In the genomic region with DNA sequence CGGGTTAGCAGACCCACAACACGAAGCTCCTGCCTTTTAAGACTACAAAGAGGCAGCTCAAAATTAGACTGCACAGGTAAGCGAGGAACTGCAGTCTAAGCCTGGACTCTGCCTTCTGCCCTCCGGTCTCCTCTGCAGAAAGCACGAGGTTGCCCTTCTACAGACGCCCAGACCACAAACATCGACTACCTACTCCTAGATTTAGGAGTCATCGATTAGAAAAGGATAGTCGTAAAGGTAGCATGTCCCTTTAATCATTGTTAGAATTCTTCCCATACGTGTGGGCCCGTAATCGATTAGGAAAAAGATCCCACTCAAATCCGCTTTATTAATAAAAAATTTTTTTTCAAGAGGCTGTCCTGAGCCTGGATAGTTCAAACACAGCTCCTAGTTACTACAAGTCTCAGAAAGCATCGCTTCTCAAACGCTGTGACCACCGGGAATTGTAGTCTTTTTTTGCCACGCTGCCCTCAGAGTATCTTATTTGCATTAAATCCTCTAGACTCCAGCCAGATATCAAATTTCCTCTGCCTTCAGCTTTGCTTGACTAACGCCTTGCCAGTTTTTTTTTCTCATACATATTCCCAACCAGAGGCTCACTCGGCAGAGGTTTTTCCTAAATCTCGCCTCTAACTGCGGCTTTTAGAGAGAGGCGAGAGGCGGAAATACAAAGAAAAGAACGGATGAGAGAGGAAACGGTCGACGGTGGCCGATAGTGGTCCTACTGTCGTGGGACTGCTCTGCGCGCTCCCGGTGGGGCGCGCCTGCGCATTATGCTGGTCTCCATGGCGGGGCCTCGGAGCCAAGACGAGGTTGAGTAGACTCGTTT, we compare ENCODE assay signal across 8 cellular contexts. TPM values are rescaled to one million over a fixed set of nuclear protein-coding genes. Genes with fewer than 3 reads are reported as not detected.
DNase-seq lines count a peak whose midpoint lies in the region; ATAC-seq, FAIRE-seq and TF ChIP-seq lines count a peak whose summit lies in the region.

A gene with protein sequence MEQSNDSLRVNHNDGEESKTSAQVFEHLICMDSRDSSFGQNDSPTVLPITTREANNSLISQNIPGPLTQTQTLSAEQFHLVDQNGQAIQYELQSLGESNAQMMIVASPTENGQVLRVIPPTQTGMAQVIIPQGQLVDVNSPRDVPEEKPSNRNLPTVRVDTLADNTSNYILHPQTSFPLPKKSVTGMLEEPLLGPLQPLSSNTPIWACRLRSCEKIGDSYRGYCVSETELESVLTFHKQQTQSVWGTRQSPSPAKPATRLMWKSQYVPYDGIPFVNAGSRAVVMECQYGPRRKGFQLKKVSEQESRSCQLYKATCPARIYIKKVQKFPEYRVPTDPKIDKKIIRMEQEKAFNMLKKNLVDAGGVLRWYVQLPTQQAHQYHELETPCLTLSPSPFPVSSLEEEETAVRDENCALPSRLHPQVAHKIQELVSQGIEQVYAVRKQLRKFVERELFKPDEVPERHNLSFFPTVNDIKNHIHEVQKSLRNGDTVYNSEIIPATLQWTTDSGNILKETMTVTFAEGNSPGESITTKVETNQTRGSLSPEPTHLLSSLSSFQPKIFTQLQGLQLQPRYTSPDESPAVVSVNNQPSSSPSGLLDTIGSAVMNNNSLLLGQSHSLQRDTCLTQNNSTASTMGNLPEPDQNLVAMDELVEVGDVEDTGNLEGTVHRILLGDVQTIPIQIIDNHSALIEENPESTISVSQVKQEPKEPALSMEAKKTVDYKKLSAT (plus strand): TSS at position 763 of the 829 bp plus-strand sequence. CDS start 29,628 bp downstream, outside the sequence.
A gene (minus strand): TSS at position 161 of the 829 bp plus-strand sequence. CDS start 197 bp downstream, outside the sequence.

- no peaks in the 10 kb centered on the region for H3K27me3 ChIP-seq in H1 (replicated peaks in 1 of 4; ENCODE audit: control insufficient read depth in 3 of 4, extremely low read depth in 1 of 4, insufficient read depth in 3 of 4, low read length in 3 of 4)

- H3K79me2 ChIP-seq in H1 (ENCODE audit: control insufficient read depth in 1 of 2, insufficient read depth in 2 of 2, low read length in 2 of 2): peaks cover 20 to 48% of the 10 kb centered on the region in 2 experiments

- H3K4ac ChIP-seq in H1 (replicated peaks; ENCODE audit: insufficient read length, low read depth, low read length): peak within 1 kb of the TSS; percentile 99

- H2BK12ac ChIP-seq in H1 (ENCODE audit: low read depth, low read length): peak within 1 kb of the TSS; percentile 94; the same call in 1 of the 2 replicates

- peak within 1 kb of the TSS; percentile 99 for H3K4me3 Mint-ChIP-seq in memory B cell

- peak within 1 kb of the TSS; percentile 95; the same call in 1 of the 2 replicates for H2AK5ac ChIP-seq in H1 (ENCODE audit: low read depth, low read length)

- H3K36me3 Mint-ChIP-seq in memory B cell: peaks cover 2% of the 10 kb centered on the region

- peak within 1 kb of the TSS; percentile 99 for H2AFZ ChIP-seq in H1 (ENCODE audit: low read length)

- 2% methylated on average over 35 of the region's 39 CpGs; no CpG with 5 or more reads in 1 of the 2 experiments for WGBS in H1 (ENCODE audit: extremely low coverage in 1 of 2, insufficient coverage in 1 of 2, insufficient read length in 1 of 2, insufficient replicate concordance in 2 of 2, low coverage in 1 of 2, low lambda C conversion rate in 2 of 2, missing lambda C conversion rate in 1 of 2), 2 experiments

- peak within 1 kb of the TSS; percentile 94 for H3K27ac Mint-ChIP-seq in memory B cell

- FAIRE-seq in H1 (lab: Jason Lieb, UNC): peak; percentile 42

- peak within 1 kb of the TSS; percentile 75 for H4K91ac ChIP-seq in H1 (replicated peaks; ENCODE audit: insufficient read length, low read length)

- H3K79me1 ChIP-seq in H1 (ENCODE audit: low read depth, low read length): peaks cover 3% of the 10 kb centered on the region

- no peak within 1 kb of the TSS for H3K23ac ChIP-seq in H1 (ENCODE audit: insufficient read length)

- no peak within 1 kb of the TSS for H3K14ac ChIP-seq in H1 (ENCODE audit: insufficient read length)

- H2BK15ac ChIP-seq in H1 (ENCODE audit: low read length): peak within 1 kb of the TSS; percentile 89; the same call in 1 of the 2 replicates

- peak within 1 kb of the TSS; percentile 75 for H2BK120ac ChIP-seq in H1 (replicated peaks; ENCODE audit: low read depth, low read length)

- H3K23me2 ChIP-seq in H1 (ENCODE audit: low read depth, low read length): no peaks in the 10 kb centered on the region; the same call in 1 of the 2 replicates

- peak within 1 kb of the TSS; percentile 90 to 100 (median 94) for H3K9ac ChIP-seq in H1 (replicated peaks in 1 of 4; ENCODE audit: extremely low read depth in 1 of 4, low read depth in 3 of 4, low read length in 3 of 4)

- peak within 1 kb of the TSS; percentile 83; the same call in 1 of the 2 replicates for H2BK20ac ChIP-seq in H1 (ENCODE audit: low read length)

- peak within 1 kb of the TSS; percentile 88; the same call in 1 of the 2 replicates for H4K8ac ChIP-seq in H1 (ENCODE audit: extremely low read depth, insufficient read depth, low read length)

- peak within 1 kb of the TSS; percentile 74 for H3K27ac ChIP-seq in H1 (ENCODE audit: low read depth, low read length)

- H3K56ac ChIP-seq in H1 (replicated peaks; ENCODE audit: insufficient read length, low read depth, low read length): peak within 1 kb of the TSS; percentile 81

- no peak for TF ChIP-seq CTCF in H1 (IDR thresholded peaks at IDR 0.05; ENCODE audit: control extremely low read depth in 1 of 3, insufficient read depth in 1 of 3, low read depth in 1 of 3, low read length in 3 of 3)

- peaks cover 0 to 10% (median 1%) of the 10 kb centered on the region in 4 experiments; a peak in 2 of 8 replicates for H3K36me3 ChIP-seq in H1 (ENCODE audit: control insufficient read depth in 2 of 4, insufficient read depth in 4 of 4, low read length in 3 of 4)

- H4K20me1 ChIP-seq in H1 (replicated peaks in 1 of 2; ENCODE audit: control insufficient read depth in 1 of 2, insufficient read depth in 2 of 2, low read length in 2 of 2): peaks cover 2% of the 10 kb centered on the region in 2 experiments

- peak within 1 kb of the TSS; percentile 79 for H4K5ac ChIP-seq in H1 (ENCODE audit: insufficient read length, low read depth, low read length)

- peak within 1 kb of the TSS; percentile 58 to 79 for H3K4me2 ChIP-seq in H1 (ENCODE audit: insufficient read depth in 1 of 2, low read depth in 2 of 2, low read length in 2 of 2)

- TF ChIP-seq POLR2A in H1 (IDR thresholded peaks at IDR 0.05; ENCODE audit: control extremely low read depth in 1 of 2, low read depth in 2 of 2, low read length in 2 of 2): peak; percentile 80 to 85

- no peaks in the 10 kb centered on the region for H3K9me3 ChIP-seq in H1 (ENCODE audit: insufficient read depth in 2 of 2, low read depth in 1 of 2, low read length in 1 of 2)

- H3K27me3 Mint-ChIP-seq in memory B cell: no peaks in the 10 kb centered on the region

- H3K18ac ChIP-seq in H1 (ENCODE audit: extremely low read depth, low read length): peak within 1 kb of the TSS; percentile 99

- POLR2A ChIA-PET in H1 (lab: Charles Lee; ENCODE audit: partially characterized antibody): interaction anchor here (0.7 to 2.6 kb wide), 21 partner anchors 11 to 416 kb away, joined by 3 to 10 read pairs (median 4); a partner anchor contains a TSS

- peaks cover 8% of the 10 kb centered on the region for H3K4me1 Mint-ChIP-seq in memory B cell

- H3K9me3 Mint-ChIP-seq in memory B cell: no peaks in the 10 kb centered on the region

- no peak for TF ChIP-seq EP300 in H1 (IDR thresholded peaks at IDR 0.05; ENCODE audit: borderline replicate concordance in 1 of 2, low read depth in 2 of 2, low read length in 2 of 2)

- no peak for TF ChIP-seq RAD21 in H1 (IDR thresholded peaks at IDR 0.05 in 1 of 2, conservative IDR thresholded peaks at IDR 0.05 in 1 of 2; ENCODE audit: low read depth in 2 of 2, low read length in 2 of 2)

- H3K4me1 ChIP-seq in H1 (replicated peaks in 1 of 4; ENCODE audit: control insufficient read depth in 3 of 4, insufficient read depth in 4 of 4, low read length in 3 of 4): no peaks in the 10 kb centered on the region; a peak in 1 of 7 replicates

- H2BK5ac ChIP-seq in H1 (ENCODE audit: low read depth, low read length): peak within 1 kb of the TSS; percentile 98

- CTCF ChIA-PET in H1 (lab: Charles Lee; ENCODE audit: partially characterized antibody): interaction anchor here (0.6 kb wide), 2 partner anchors 176 to 328 kb away, joined by 3 read pairs; no protein-coding TSS in a partner anchor

- DNase-seq in COR-L47 (lab: John Stamatoyannopoulos, UW) (peak; percentile 94), HT1080 (ENCODE audit: low read depth) (peak; percentile 93), NOMO-1 (lab: John Stamatoyannopoulos, UW; ENCODE audit: unreplicated experiment in 2 of 2) (peak; percentile 85 to 95), H1 (ENCODE audit: low read depth in 1 of 2, low spot score in 2 of 2) (peak; percentile 56 to 88), memory B cell (ENCODE audit: low spot score in 2 of 2) (peak; percentile 81)
- DNase-seq in activated CD8-positive, alpha-beta memory T cell treated with anti-CD3 and anti-CD28 coated beads for 48 hours (ENCODE audit: low read depth in 2 of 3, low spot score in 2 of 3): peak; percentile 57 to 75 (median 73)
- DNase-seq in stimulated activated CD8-positive, alpha-beta memory T cell treated with anti-CD3 and anti-CD28 coated beads, Interleukin-12 subunit alpha, Interleukin-12 subunit beta, amount 100 ng/mL, for 1 hour (ENCODE audit: low read depth): peak; percentile 86

- ATAC-seq in GM21367 (IDR thresholded peaks at IDR 0.05; ENCODE audit: unreplicated experiment) (peak; percentile 65), memory B cell (ENCODE audit: low read depth) (peak; percentile 82)

- peak within 1 kb of the TSS; percentile 96 to 99 (median 98) for H3K4me3 ChIP-seq in H1 (ENCODE audit: extremely low read depth in 1 of 4, insufficient read depth in 2 of 4, low read depth in 3 of 4, low read length in 4 of 4)

RNA-seq across cellular contexts. Expression of the first gene that starts in this region (rescaled TPM):
- total RNA-seq in HT1080 (2014; rRNA removed; shearing (Covaris generic)): 1.6 and 2.6 TPM in 2 replicates
- polyA plus RNA-seq in HT1080 (2015; cell fraction: cytosol; rRNA removed): 3.5 and 4.1 TPM in 2 replicates
- 11.1 and 11.3 TPM in 2 replicates for polyA plus RNA-seq in HT1080 (2015; cell fraction: nucleus; rRNA removed)
- total RNA-seq in H1 (2021; fragmentation: NEBNext Ultra II Directional; extraction: Animal tissue kit (Norgen Biotek cat#: 25700)): 1.9 and 2.6 TPM in 2 replicates
- polyA plus RNA-seq in H1 (2011; rRNA removed): 1.6 and 2.0 TPM in 2 replicates
- 2.9 TPM for polyA plus RNA-seq in H1 (2011; cell fraction: cytosol; rRNA removed)
- 3.8 TPM for polyA plus RNA-seq in H1 (2011; cell fraction: nucleus; rRNA removed)
- polyA plus RNA-seq in H1 (2012, experiment 1 of 2): 2.1 to 3.5 TPM (median 2.8 TPM) in 4 replicates
- polyA plus RNA-seq in H1 (2012, experiment 2 of 2): 0.12 TPM
- polyA plus RNA-seq in H1 (2013, experiment 1 of 2): 3.1 TPM
- polyA plus RNA-seq in H1 (2013, experiment 2 of 2): 2.4 TPM
- 6.6 and 12.1 TPM in 2 replicates for polyA minus RNA-seq in H1 (2011; rRNA and poly(A)+ RNA removed)
- polyA minus RNA-seq in H1 (2011; cell fraction: cytosol; rRNA and poly(A)+ RNA removed): 3.9 TPM
- polyA minus RNA-seq in H1 (2011; cell fraction: nucleus; rRNA and poly(A)+ RNA removed): 15.4 TPM

RNA-seq across cellular contexts. Expression of the second gene that starts in this region (rescaled TPM):
- 103 and 109 TPM in 2 replicates for total RNA-seq in HT1080 (2014; rRNA removed; shearing (Covaris generic))
- 67.7 and 82.8 TPM in 2 replicates for polyA plus RNA-seq in HT1080 (2015; cell fraction: cytosol; rRNA removed)
- polyA plus RNA-seq in HT1080 (2015; cell fraction: nucleus; rRNA removed): 152 and 165 TPM in 2 replicates
- total RNA-seq in H1 (2021; fragmentation: NEBNext Ultra II Directional; extraction: Animal tissue kit (Norgen Biotek cat#: 25700)): 150 and 183 TPM in 2 replicates
- 9.7 and 25.0 TPM in 2 replicates for polyA plus RNA-seq in H1 (2011; rRNA removed)
- polyA plus RNA-seq in H1 (2011; cell fraction: cytosol; rRNA removed): 46.2 TPM
- polyA plus RNA-seq in H1 (2011; cell fraction: nucleus; rRNA removed): 16.7 TPM
- 80.4 to 122 TPM (median 91.6 TPM) in 4 replicates for polyA plus RNA-seq in H1 (2012, experiment 1 of 2)
- polyA plus RNA-seq in H1 (2012, experiment 2 of 2): 8.0 TPM
- polyA plus RNA-seq in H1 (2013, experiment 1 of 2): 69.7 TPM
- 67.6 TPM for polyA plus RNA-seq in H1 (2013, experiment 2 of 2)
- 29.1 and 43.1 TPM in 2 replicates for polyA minus RNA-seq in H1 (2011; rRNA and poly(A)+ RNA removed)
- 43.7 TPM for polyA minus RNA-seq in H1 (2011; cell fraction: cytosol; rRNA and poly(A)+ RNA removed)
- polyA minus RNA-seq in H1 (2011; cell fraction: nucleus; rRNA and poly(A)+ RNA removed): 24.5 TPM

Comparison
In these comparisons a context has a peak if more than half of its experiments do, and no peak if none do; other contexts are left out.
1. Peak in every context shown above with its lines: DNase-seq, ATAC-seq, H3K4me3 ChIP-seq and H3K27ac ChIP-seq.